Comparison of ENCODE assay signal across 3 cellular contexts in genomic region chr12:116903818-116904217, GRCh38.
A peak's percentile ranks its signal among the peaks of the same experiment; 100 is the strongest.
TF ChIP-seq lines count a peak whose summit lies in the region.

No MANE protein-coding gene starts in this region.

TF ChIP-seq in GM23338, 12 proteins besides CTCF, POLR2A, EP300 and RAD21 (continues in another document):
- TF ChIP-seq EZH2phosphoT487 (IDR thresholded peaks at IDR 0.05; ENCODE audit: unreplicated experiment) (no peak), JUNB (IDR thresholded peaks at IDR 0.05; ENCODE audit: unreplicated experiment) (no peak), NANOG (IDR thresholded peaks at IDR 0.05; ENCODE audit: borderline replicate concordance) (no peak), ZNF114 (CRISPR knock-in tag; IDR thresholded peaks at IDR 0.05) (no peak), POLR2AphosphoS5 (IDR thresholded peaks at IDR 0.05; ENCODE audit: low read depth) (no peak), STAT1 (IDR thresholded peaks at IDR 0.05; ENCODE audit: unreplicated experiment) (no peak), CREB1 (CRISPR knock-in tag; IDR thresholded peaks at IDR 0.05; ENCODE audit: low read depth) (no peak)
- TF ChIP-seq, protein P1, sequence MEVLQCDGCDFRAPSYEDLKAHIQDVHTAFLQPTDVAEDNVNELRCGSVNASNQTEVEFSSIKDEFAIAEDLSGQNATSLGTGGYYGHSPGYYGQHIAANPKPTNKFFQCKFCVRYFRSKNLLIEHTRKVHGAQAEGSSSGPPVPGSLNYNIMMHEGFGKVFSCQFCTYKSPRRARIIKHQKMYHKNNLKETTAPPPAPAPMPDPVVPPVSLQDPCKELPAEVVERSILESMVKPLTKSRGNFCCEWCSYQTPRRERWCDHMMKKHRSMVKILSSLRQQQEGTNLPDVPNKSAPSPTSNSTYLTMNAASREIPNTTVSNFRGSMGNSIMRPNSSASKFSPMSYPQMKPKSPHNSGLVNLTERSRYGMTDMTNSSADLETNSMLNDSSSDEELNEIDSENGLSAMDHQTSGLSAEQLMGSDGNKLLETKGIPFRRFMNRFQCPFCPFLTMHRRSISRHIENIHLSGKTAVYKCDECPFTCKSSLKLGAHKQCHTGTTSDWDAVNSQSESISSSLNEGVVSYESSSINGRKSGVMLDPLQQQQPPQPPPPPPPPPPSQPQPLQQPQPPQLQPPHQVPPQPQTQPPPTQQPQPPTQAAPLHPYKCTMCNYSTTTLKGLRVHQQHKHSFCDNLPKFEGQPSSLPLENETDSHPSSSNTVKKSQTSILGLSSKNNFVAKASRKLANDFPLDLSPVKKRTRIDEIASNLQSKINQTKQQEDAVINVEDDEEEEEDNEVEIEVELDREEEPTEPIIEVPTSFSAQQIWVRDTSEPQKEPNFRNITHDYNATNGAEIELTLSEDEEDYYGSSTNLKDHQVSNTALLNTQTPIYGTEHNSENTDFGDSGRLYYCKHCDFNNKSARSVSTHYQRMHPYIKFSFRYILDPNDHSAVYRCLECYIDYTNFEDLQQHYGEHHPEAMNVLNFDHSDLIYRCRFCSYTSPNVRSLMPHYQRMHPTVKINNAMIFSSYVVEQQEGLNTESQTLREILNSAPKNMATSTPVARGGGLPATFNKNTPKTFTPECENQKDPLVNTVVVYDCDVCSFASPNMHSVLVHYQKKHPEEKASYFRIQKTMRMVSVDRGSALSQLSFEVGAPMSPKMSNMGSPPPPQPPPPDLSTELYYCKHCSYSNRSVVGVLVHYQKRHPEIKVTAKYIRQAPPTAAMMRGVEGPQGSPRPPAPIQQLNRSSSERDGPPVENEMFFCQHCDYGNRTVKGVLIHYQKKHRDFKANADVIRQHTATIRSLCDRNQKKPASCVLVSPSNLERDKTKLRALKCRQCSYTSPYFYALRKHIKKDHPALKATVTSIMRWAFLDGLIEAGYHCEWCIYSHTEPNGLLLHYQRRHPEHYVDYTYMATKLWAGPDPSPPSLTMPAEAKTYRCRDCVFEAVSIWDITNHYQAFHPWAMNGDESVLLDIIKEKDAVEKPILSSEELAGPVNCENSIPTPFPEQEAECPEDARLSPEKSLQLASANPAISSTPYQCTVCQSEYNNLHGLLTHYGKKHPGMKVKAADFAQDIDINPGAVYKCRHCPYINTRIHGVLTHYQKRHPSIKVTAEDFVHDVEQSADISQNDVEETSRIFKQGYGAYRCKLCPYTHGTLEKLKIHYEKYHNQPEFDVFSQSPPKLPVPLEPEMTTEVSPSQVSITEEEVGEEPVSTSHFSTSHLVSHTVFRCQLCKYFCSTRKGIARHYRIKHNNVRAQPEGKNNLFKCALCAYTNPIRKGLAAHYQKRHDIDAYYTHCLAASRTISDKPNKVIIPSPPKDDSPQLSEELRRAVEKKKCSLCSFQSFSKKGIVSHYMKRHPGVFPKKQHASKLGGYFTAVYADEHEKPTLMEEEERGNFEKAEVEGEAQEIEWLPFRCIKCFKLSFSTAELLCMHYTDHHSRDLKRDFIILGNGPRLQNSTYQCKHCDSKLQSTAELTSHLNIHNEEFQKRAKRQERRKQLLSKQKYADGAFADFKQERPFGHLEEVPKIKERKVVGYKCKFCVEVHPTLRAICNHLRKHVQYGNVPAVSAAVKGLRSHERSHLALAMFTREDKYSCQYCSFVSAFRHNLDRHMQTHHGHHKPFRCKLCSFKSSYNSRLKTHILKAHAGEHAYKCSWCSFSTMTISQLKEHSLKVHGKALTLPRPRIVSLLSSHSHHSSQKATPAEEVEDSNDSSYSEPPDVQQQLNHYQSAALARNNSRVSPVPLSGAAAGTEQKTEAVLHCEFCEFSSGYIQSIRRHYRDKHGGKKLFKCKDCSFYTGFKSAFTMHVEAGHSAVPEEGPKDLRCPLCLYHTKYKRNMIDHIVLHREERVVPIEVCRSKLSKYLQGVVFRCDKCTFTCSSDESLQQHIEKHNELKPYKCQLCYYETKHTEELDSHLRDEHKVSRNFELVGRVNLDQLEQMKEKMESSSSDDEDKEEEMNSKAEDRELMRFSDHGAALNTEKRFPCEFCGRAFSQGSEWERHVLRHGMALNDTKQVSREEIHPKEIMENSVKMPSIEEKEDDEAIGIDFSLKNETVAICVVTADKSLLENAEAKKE (CRISPR knock-in tag; IDR thresholded peaks at IDR 0.05): no peak

TF ChIP-seq in IMR-90, 13 proteins besides CTCF, POLR2A, EP300 and RAD21:
- TF ChIP-seq, protein P2, sequence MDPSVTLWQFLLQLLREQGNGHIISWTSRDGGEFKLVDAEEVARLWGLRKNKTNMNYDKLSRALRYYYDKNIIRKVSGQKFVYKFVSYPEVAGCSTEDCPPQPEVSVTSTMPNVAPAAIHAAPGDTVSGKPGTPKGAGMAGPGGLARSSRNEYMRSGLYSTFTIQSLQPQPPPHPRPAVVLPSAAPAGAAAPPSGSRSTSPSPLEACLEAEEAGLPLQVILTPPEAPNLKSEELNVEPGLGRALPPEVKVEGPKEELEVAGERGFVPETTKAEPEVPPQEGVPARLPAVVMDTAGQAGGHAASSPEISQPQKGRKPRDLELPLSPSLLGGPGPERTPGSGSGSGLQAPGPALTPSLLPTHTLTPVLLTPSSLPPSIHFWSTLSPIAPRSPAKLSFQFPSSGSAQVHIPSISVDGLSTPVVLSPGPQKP (IDR thresholded peaks at IDR 0.05; ENCODE audit: borderline replicate concordance, low read depth, low read length): no peak
- TF ChIP-seq NFE2L2 (IDR thresholded peaks at IDR 0.05; ENCODE audit: low read depth, low read length) (no peak), CEBPB (IDR thresholded peaks at IDR 0.05; ENCODE audit: low read depth, low read length) (no peak), SMC3 (IDR thresholded peaks at IDR 0.05; ENCODE audit: low read depth, low read length) (no peak), USF2 (IDR thresholded peaks at IDR 0.05; ENCODE audit: low read depth, low read length) (no peak), BHLHE40 (IDR thresholded peaks at IDR 0.05; ENCODE audit: low read depth, low read length) (no peak), MAFK (IDR thresholded peaks at IDR 0.05; ENCODE audit: low read depth, low read length) (no peak)
TF ChIP-seq in IMR-90: peak in this region for 0.

TF ChIP-seq in H1, 55 proteins besides CTCF, POLR2A, EP300 and RAD21:
- TF ChIP-seq TBP (IDR thresholded peaks at IDR 0.05; ENCODE audit: low read depth, low read length): peak; percentile 90
- no peak for TF ChIP-seq KDM5A (IDR thresholded peaks at IDR 0.05; ENCODE audit: low read length)
